ENCODE assay signal across 18 cellular contexts in genomic region chr2:23478933-23479683, GRCh38.
"Had no signal": no experiment of that assay in that cellular context is flagged by ENCODE, and none has a peak within 500 bp of the region (broad histone marks: within the 10 kb centered on the region; RNA-seq: fewer than 3 reads in every experiment).

No MANE protein-coding gene starts in this region.

- H3K4me3 ChIP-seq: body of pancreas, gastroesophageal sphincter, prostate gland, right lobe of liver, upper lobe of left lung had no signal

- DNase-seq: activated CD4-positive, alpha-beta T cell treated with anti-CD3 and anti-CD28 coated beads, Interleukin-2, amount 50 U/mL, for 1 hour; activated CD4-positive, CD25-positive, alpha-beta regulatory T cell; activated T-cell treated with anti-CD3 and anti-CD28 coated beads for 4 hours; amniotic stem cell; body of pancreas; cortex of kidney; effector memory CD4-positive, alpha-beta T cell; left ventricle myocardium superior; naive thymus-derived CD4-positive, alpha-beta T cell; occipital lobe; right lobe of liver; stimulated activated CD4-positive, alpha-beta T cell treated with anti-CD3 and anti-CD28 coated beads, Interleukin-2, amount 100 ng/mL, for 24 hours; stimulated activated naive CD4-positive, alpha-beta T cell; substantia nigra; T-helper 17 cell; upper lobe of left lung had no signal

- H3K4me1 ChIP-seq: prostate gland, right lobe of liver, upper lobe of left lung had no signal

- H3K27ac ChIP-seq: right lobe of liver, upper lobe of left lung had no signal

- H3K27me3 ChIP-seq: body of pancreas, gastroesophageal sphincter, right lobe of liver, upper lobe of left lung had no signal

- H3K9me3 ChIP-seq: body of pancreas, gastroesophageal sphincter, prostate gland, right lobe of liver, upper lobe of left lung had no signal

- H3K36me3 ChIP-seq: prostate gland, right lobe of liver, upper lobe of left lung had no signal
